ENCODE assay signal across 8 cellular contexts in the genomic region with DNA sequence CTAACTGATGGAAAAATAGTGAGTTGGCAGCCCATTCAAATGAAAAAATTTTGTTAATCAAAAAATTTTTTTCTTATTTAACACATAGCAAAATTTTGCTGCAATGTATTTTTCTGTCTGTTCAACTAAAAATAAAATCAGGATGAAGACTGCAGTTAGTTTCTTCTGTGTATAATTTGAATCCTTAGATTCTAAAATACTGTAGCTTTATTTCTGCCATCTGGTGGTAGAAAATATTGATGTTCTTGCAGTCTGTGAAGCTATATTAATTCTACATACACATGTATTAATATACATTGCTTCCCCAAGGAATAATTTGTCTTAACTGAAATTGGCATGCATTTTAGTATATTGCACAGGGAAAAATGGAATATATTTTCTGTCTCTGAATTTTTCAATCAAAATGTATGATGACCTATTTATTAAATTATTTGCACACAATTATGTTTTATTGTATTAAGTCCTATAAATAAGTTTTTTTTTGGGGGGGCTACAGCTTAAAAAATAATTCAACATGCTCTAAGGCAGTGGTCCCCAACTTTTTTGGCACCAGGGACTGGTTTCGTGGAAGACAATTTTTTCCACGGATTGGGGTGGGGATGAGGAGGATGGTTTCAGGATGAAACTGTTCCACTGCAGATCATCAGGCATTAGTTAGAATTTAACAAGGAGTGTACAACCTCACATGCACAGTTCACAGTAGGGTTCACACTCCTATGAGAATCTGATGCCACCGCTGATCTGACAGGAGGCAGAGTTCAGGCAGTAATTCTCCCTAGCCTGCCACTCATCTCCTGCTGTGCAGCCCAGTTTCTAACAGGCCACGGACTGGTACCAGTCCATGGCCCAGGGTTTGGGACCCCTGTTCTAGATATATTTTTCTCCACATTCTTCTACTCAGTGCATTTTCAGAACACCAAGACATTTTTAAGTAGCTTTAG.
DNase-seq lines count a peak whose midpoint lies in the region; ATAC-seq and TF ChIP-seq lines count a peak whose summit lies in the region.

No MANE protein-coding gene starts in this region.

- DNase-seq in AG09309 (ENCODE audit: low read depth), result no peak
- DNase-seq in HFF-Myc (ENCODE audit: extremely low read depth, low read depth), result no peak
- DNase-seq in hepatocyte (ENCODE audit: low spot score), result peak; percentile 50
- DNase-seq in iPS-NIHi7 (ENCODE audit: extremely low spot score), result no peak
- no peak for DNase-seq in ecto neural progenitor cell (ENCODE audit: low spot score)

- H3K4me1 ChIP-seq in hepatocyte (ENCODE audit: insufficient read depth), result no peaks in the 10 kb centered on the region

- no peaks in the 10 kb centered on the region for H3K36me3 ChIP-seq in hepatocyte (replicated peaks; ENCODE audit: insufficient read depth, low read depth)

- no peaks in the 10 kb centered on the region for H3K79me2 ChIP-seq in hepatocyte

- TF ChIP-seq CTCF in AG09309 (IDR thresholded peaks at IDR 0.05; ENCODE audit: control insufficient read depth, insufficient read depth, low read depth, low read length, missing control alignments), result peak; percentile 27
- TF ChIP-seq CTCF in HFF-Myc (IDR thresholded peaks at IDR 0.05; ENCODE audit: low read depth, low read length, missing control alignments), result peak; percentile 4
- TF ChIP-seq CTCF in hepatocyte (IDR thresholded peaks at IDR 0.05; ENCODE audit: poor library complexity), result peak; percentile 68

- 79% methylated on average over 4 of the region's 4 CpGs for WGBS in hepatocyte (ENCODE audit: low lambda C conversion rate, missing lambda C conversion rate)

- no peaks in the 10 kb centered on the region for H3K27me3 ChIP-seq in hepatocyte

- no peaks in the 10 kb centered on the region for H4K20me1 ChIP-seq in hepatocyte (ENCODE audit: insufficient read depth, poor library complexity, severe bottlenecking)

- H3K9me3 ChIP-seq in hepatocyte (ENCODE audit: low read depth), result no peaks in the 10 kb centered on the region

- ATAC-seq in SK-N-SH treated with all-trans-retinoic acid at 6 μM for 48 hours (peak; percentile 84), HG02759 (IDR thresholded peaks at IDR 0.05; ENCODE audit: unreplicated experiment) (no peak), GM21717 (IDR thresholded peaks at IDR 0.05; ENCODE audit: unreplicated experiment) (no peak)

- H3K4me2 ChIP-seq in hepatocyte, result no peak overlapping the region

- H2AFZ ChIP-seq in hepatocyte, result no peak overlapping the region

- H3K27ac ChIP-seq in hepatocyte, result no peak overlapping the region

- H3K4me3 ChIP-seq in AG09309 (ENCODE audit: control insufficient read depth, low read depth, low read length) (no peak overlapping the region), HFF-Myc (replicated peaks; ENCODE audit: low read depth, low read length) (no peak overlapping the region), hepatocyte (no peak overlapping the region)

- H3K9me2 ChIP-seq in hepatocyte (replicated peaks; ENCODE audit: insufficient read depth), result no peaks in the 10 kb centered on the region

TF ChIP-seq in SK-N-SH treated with all-trans-retinoic acid at 6 μM for 48 hours, 23 proteins besides CTCF, POLR2A, EP300 and RAD21:
- TF ChIP-seq, protein P1, sequence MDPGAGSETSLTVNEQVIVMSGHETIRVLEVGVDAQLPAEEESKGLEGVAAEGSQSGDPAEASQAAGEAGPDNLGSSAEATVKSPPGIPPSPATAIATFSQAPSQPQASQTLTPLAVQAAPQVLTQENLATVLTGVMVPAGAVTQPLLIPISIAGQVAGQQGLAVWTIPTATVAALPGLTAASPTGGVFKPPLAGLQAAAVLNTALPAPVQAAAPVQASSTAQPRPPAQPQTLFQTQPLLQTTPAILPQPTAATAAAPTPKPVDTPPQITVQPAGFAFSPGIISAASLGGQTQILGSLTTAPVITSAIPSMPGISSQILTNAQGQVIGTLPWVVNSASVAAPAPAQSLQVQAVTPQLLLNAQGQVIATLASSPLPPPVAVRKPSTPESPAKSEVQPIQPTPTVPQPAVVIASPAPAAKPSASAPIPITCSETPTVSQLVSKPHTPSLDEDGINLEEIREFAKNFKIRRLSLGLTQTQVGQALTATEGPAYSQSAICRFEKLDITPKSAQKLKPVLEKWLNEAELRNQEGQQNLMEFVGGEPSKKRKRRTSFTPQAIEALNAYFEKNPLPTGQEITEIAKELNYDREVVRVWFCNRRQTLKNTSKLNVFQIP (CRISPR knock-in tag; IDR thresholded peaks at IDR 0.05; ENCODE audit: borderline replicate concordance, low read depth), result no peak
- TF ChIP-seq ARNTL (CRISPR knock-in tag; IDR thresholded peaks at IDR 0.05; ENCODE audit: borderline replicate concordance, low read depth) (no peak), ZC3H10 (CRISPR knock-in tag; IDR thresholded peaks at IDR 0.05) (no peak), TCF4 (CRISPR knock-in tag; IDR thresholded peaks at IDR 0.05; ENCODE audit: borderline replicate concordance) (no peak), ESRRG (CRISPR knock-in tag; IDR thresholded peaks at IDR 0.05) (no peak), CSDC2 (CRISPR knock-in tag; IDR thresholded peaks at IDR 0.05) (no peak), RARB (CRISPR knock-in tag; IDR thresholded peaks at IDR 0.05) (no peak), PPARA (CRISPR knock-in tag; IDR thresholded peaks at IDR 0.05; ENCODE audit: borderline replicate concordance) (no peak), ZFP3 (CRISPR knock-in tag; IDR thresholded peaks at IDR 0.05) (no peak), ZNF565 (CRISPR knock-in tag; conservative IDR thresholded peaks at IDR 0.05; ENCODE audit: low read depth) (no peak), ZNF70 (CRISPR knock-in tag; IDR thresholded peaks at IDR 0.05) (no peak), OSR1 (CRISPR knock-in tag; IDR thresholded peaks at IDR 0.05) (no peak), SNAI2 (CRISPR knock-in tag; IDR thresholded peaks at IDR 0.05) (no peak), ISL1 (CRISPR knock-in tag; IDR thresholded peaks at IDR 0.05) (no peak), ZFP30 (CRISPR knock-in tag; IDR thresholded peaks at IDR 0.05) (no peak), ZNF8 (CRISPR knock-in tag; IDR thresholded peaks at IDR 0.05) (no peak), GLIS3 (CRISPR knock-in tag; IDR thresholded peaks at IDR 0.05) (no peak)
- TF ChIP-seq, protein P2, sequence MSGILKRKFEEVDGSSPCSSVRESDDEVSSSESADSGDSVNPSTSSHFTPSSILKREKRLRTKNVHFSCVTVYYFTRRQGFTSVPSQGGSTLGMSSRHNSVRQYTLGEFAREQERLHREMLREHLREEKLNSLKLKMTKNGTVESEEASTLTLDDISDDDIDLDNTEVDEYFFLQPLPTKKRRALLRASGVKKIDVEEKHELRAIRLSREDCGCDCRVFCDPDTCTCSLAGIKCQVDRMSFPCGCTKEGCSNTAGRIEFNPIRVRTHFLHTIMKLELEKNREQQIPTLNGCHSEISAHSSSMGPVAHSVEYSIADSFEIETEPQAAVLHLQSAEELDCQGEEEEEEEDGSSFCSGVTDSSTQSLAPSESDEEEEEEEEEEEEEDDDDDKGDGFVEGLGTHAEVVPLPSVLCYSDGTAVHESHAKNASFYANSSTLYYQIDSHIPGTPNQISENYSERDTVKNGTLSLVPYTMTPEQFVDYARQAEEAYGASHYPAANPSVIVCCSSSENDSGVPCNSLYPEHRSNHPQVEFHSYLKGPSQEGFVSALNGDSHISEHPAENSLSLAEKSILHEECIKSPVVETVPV (CRISPR knock-in tag; IDR thresholded peaks at IDR 0.05), result no peak
- TF ChIP-seq, protein P3, sequence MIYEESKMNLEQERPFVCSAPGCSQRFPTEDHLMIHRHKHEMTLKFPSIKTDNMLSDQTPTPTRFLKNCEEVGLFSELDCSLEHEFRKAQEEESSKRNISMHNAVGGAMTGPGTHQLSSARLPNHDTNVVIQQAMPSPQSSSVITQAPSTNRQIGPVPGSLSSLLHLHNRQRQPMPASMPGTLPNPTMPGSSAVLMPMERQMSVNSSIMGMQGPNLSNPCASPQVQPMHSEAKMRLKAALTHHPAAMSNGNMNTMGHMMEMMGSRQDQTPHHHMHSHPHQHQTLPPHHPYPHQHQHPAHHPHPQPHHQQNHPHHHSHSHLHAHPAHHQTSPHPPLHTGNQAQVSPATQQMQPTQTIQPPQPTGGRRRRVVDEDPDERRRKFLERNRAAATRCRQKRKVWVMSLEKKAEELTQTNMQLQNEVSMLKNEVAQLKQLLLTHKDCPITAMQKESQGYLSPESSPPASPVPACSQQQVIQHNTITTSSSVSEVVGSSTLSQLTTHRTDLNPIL (CRISPR knock-in tag; IDR thresholded peaks at IDR 0.05; ENCODE audit: low read depth), result no peak
- TF ChIP-seq, protein P4, sequence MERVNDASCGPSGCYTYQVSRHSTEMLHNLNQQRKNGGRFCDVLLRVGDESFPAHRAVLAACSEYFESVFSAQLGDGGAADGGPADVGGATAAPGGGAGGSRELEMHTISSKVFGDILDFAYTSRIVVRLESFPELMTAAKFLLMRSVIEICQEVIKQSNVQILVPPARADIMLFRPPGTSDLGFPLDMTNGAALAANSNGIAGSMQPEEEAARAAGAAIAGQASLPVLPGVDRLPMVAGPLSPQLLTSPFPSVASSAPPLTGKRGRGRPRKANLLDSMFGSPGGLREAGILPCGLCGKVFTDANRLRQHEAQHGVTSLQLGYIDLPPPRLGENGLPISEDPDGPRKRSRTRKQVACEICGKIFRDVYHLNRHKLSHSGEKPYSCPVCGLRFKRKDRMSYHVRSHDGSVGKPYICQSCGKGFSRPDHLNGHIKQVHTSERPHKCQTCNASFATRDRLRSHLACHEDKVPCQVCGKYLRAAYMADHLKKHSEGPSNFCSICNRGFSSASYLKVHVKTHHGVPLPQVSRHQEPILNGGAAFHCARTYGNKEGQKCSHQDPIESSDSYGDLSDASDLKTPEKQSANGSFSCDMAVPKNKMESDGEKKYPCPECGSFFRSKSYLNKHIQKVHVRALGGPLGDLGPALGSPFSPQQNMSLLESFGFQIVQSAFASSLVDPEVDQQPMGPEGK (CRISPR knock-in tag; IDR thresholded peaks at IDR 0.05; ENCODE audit: borderline replicate concordance), result no peak
TF ChIP-seq in SK-N-SH treated with all-trans-retinoic acid at 6 μM for 48 hours: peak in this region for 0.

Comparison
In these comparisons a context has a peak if more than half of its experiments do, and no peak if none do; other contexts are left out.
1. CTCF ChIP-seq: peak in every context shown above with its lines; median percentile 68 in hepatocyte; 27 in AG09309; 4 in HFF-Myc.